39 cellular contexts compared by ENCODE assay signal in the genomic region with DNA sequence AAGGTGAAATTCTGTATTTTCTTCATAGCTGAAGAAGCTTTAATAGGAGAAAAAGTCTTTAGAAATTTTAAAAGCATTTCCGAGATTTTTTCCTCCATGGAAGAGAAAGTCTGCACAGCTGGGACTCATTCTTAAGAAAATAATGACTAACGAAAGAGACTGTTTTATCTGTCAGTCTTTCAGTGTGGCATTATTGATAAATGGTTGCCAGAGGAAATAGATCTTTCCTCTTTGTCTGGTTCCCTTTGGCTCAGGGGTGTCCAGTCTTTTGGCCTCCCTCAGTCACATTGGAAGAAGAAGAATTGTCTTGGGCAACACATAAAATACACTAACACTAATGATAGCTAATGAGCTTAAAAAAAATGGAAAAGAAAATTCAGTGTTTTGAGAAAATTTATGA. TPM values are rescaled to one million over a fixed set of nuclear protein-coding genes. Genes with fewer than 3 reads are reported as not detected.
"Had no signal": no experiment of that assay in that cellular context is flagged by ENCODE, and none has a peak within 500 bp of the region (broad histone marks: within the 10 kb centered on the region; RNA-seq: fewer than 3 reads in every experiment).

No MANE protein-coding gene starts in this region.

- H3K27me3 Mint-ChIP-seq: activated B cell treated with CpG ODN at 0.5 μM for 24 hours; activated CD4-positive, alpha-beta memory T cell treated with anti-CD3 and anti-CD28 coated beads for 36 hours; activated CD4-positive, alpha-beta T cell treated with anti-CD3 and anti-CD28 coated beads, Interleukin-2, amount 10 ng/mL, durations not matched to agents 24 days and 14 days; activated CD8-positive, alpha-beta T cell treated with anti-CD3 and anti-CD28 coated beads for 36 hours; activated naive CD8-positive, alpha-beta T cell treated with anti-CD3 and anti-CD28 coated beads for 36 hours; activated T-helper 17 cell treated with anti-CD3 and anti-CD28 coated beads, Interleukin-2, amount 50 U/mL, for 72 hours had no signal

- H3K9me3 ChIP-seq: adrenal gland, body of pancreas, breast epithelium had no signal

- DNase-seq: activated B cell treated with CpG ODN at 0.5 μM for 24 hours; activated CD4-positive, alpha-beta memory T cell treated with anti-CD3 and anti-CD28 coated beads for 36 hours; activated CD4-positive, alpha-beta T cell treated with anti-CD3 and anti-CD28 coated beads for 4 hours; activated CD4-positive, alpha-beta T cell treated with anti-CD3 and anti-CD28 coated beads, Interleukin-2, amount 10 ng/mL, durations not matched to agents 24 days and 14 days; activated CD4-positive, alpha-beta T cell treated with anti-CD3 and anti-CD28 coated beads, Interleukin-2, amount 50 U/mL, for 1 hour; activated CD4-positive, alpha-beta T cell treated with anti-CD3 and anti-CD28 coated beads, Interleukin-2, amount 50 U/mL, for 4 hours; activated CD4-positive, CD25-positive, alpha-beta regulatory T cell treated with anti-CD3 and anti-CD28 coated beads, Interleukin-2, amount 50 U/mL, for 72 hours; activated CD8-positive, alpha-beta memory T cell treated with anti-CD3 and anti-CD28 coated beads, Interleukin-2, amount 50 U/mL, for 4 hours; activated CD8-positive, alpha-beta T cell treated with anti-CD3 and anti-CD28 coated beads for 36 hours; activated effector memory CD4-positive, alpha-beta T cell treated with anti-CD3 and anti-CD28 coated beads, Interleukin-2, amount 50 U/mL, for 16 hours; activated gamma-delta T cell treated with Interleukin-2 at 50 U/mL for 16 hours; activated naive CD4-positive, alpha-beta T cell; activated naive CD4-positive, alpha-beta T cell treated with anti-CD3 and anti-CD28 coated beads for 36 hours; activated naive CD4-positive, alpha-beta T cell treated with anti-CD3 and anti-CD28 coated beads, Interleukin-2, amount 50 U/mL, for 16 hours; activated naive CD8-positive, alpha-beta T cell treated with anti-CD3 and anti-CD28 coated beads for 36 hours; activated T-cell treated with anti-CD3 and anti-CD28 coated beads for 4 hours; activated T-cell treated with anti-CD3 and anti-CD28 coated beads, Interleukin-2, amount 50 U/mL, for 1 hour; activated T-cell treated with anti-CD3 and anti-CD28 coated beads, Interleukin-2, amount 50 U/mL, for 4 hours; activated T-cell treated with anti-CD3 and anti-CD28 coated beads, Interleukin-2, amount 50 U/mL, for 72 hours; adrenal gland; amniotic stem cell; aorta; body of pancreas; brain microvascular endothelial cell; central memory CD4-positive, alpha-beta T cell; T-helper 1 cell; T-helper 2 cell; T-helper 9 cell had no signal

- H3K27me3 ChIP-seq: adrenal gland, body of pancreas, brain microvascular endothelial cell, breast epithelium had no signal

- H3K4me3 Mint-ChIP-seq: activated B cell treated with CpG ODN at 0.5 μM for 24 hours; activated CD4-positive, alpha-beta memory T cell treated with anti-CD3 and anti-CD28 coated beads for 36 hours; activated CD4-positive, alpha-beta T cell treated with anti-CD3 and anti-CD28 coated beads, Interleukin-2, amount 10 ng/mL, durations not matched to agents 24 days and 14 days; activated CD8-positive, alpha-beta T cell treated with anti-CD3 and anti-CD28 coated beads for 36 hours; activated naive CD4-positive, alpha-beta T cell treated with anti-CD3 and anti-CD28 coated beads for 36 hours; activated naive CD8-positive, alpha-beta T cell treated with anti-CD3 and anti-CD28 coated beads for 36 hours; activated T-cell treated with anti-CD3 and anti-CD28 coated beads, Interleukin-2, amount 50 U/mL, for 4 hours; activated T-cell treated with anti-CD3 and anti-CD28 coated beads, Interleukin-2, amount 50 U/mL, for 72 hours; activated T-helper 1 cell treated with anti-CD3 and anti-CD28 coated beads, Interleukin-12 subunit alpha, Interleukin-12 subunit beta, Interleukin-2, Interleukin-4 antibody, amounts not matched to agents 30 ng/mL and 10 ng/mL and 1 ng/mL, durations not matched to agents 14 hours and 24 hours and 36 hours; activated T-helper 17 cell treated with anti-CD3 and anti-CD28 coated beads, Interleukin-2, amount 50 U/mL, for 72 hours; T-helper 1 cell treated with Interleukin-12 subunit alpha and Interleukin-12 subunit beta and Interleukin-4 antibody, amounts not matched to agents 30 μg/mL and 1 μg/mL, for 36 hours; T-helper 2 cell treated with Interferon-gamma antibody and Interleukin-4, amounts not matched to agents 5 μg/mL and 100 μg/mL, for 36 hours had no signal

- H3K4me1 Mint-ChIP-seq: activated B cell treated with CpG ODN at 0.5 μM for 24 hours had no signal

- H3K27ac Mint-ChIP-seq: activated B cell treated with CpG ODN at 0.5 μM for 24 hours; activated CD4-positive, alpha-beta memory T cell treated with anti-CD3 and anti-CD28 coated beads for 36 hours; activated CD8-positive, alpha-beta T cell treated with anti-CD3 and anti-CD28 coated beads for 36 hours; activated naive CD4-positive, alpha-beta T cell treated with anti-CD3 and anti-CD28 coated beads for 36 hours; activated naive CD8-positive, alpha-beta T cell treated with anti-CD3 and anti-CD28 coated beads for 36 hours; activated T-cell treated with anti-CD3 and anti-CD28 coated beads, Interleukin-2, amount 50 U/mL, for 72 hours; activated T-helper 1 cell treated with anti-CD3 and anti-CD28 coated beads, Interleukin-12 subunit alpha, Interleukin-12 subunit beta, Interleukin-2, Interleukin-4 antibody, amounts not matched to agents 30 ng/mL and 10 ng/mL and 1 ng/mL, durations not matched to agents 14 hours and 24 hours and 36 hours; activated T-helper 17 cell treated with anti-CD3 and anti-CD28 coated beads, Interleukin-2, amount 50 U/mL, for 72 hours; T-helper 1 cell treated with Interleukin-12 subunit alpha and Interleukin-12 subunit beta and Interleukin-4 antibody, amounts not matched to agents 30 μg/mL and 1 μg/mL, for 36 hours; T-helper 2 cell treated with Interferon-gamma antibody and Interleukin-4, amounts not matched to agents 5 μg/mL and 100 μg/mL, for 36 hours had no signal

- H3K4me1 ChIP-seq: adrenal gland, body of pancreas, breast epithelium had no signal

- H3K4me3 ChIP-seq: adrenal gland, body of pancreas, breast epithelium had no signal

- FAIRE-seq: astrocyte, TTC549 had no signal

- H3K36me3 ChIP-seq: breast epithelium had no signal

- H3K27ac ChIP-seq: adrenal gland, body of pancreas, brain microvascular endothelial cell, breast epithelium, VCaP had no signal

- H3K9me3 Mint-ChIP-seq: activated B cell treated with CpG ODN at 0.5 μM for 24 hours; activated CD4-positive, alpha-beta memory T cell treated with anti-CD3 and anti-CD28 coated beads for 36 hours; activated CD4-positive, alpha-beta T cell treated with anti-CD3 and anti-CD28 coated beads, Interleukin-2, amount 10 ng/mL, durations not matched to agents 24 days and 14 days; activated CD8-positive, alpha-beta T cell treated with anti-CD3 and anti-CD28 coated beads for 36 hours; activated naive CD4-positive, alpha-beta T cell treated with anti-CD3 and anti-CD28 coated beads for 36 hours; activated naive CD4-positive, alpha-beta T cell treated with anti-CD3 and anti-CD28 coated beads, Interleukin-2, amount 50 U/mL, for 72 hours; activated naive CD8-positive, alpha-beta T cell treated with anti-CD3 and anti-CD28 coated beads for 36 hours; activated T-cell treated with anti-CD3 and anti-CD28 coated beads, Interleukin-2, amount 50 U/mL, for 4 hours; activated T-cell treated with anti-CD3 and anti-CD28 coated beads, Interleukin-2, amount 50 U/mL, for 72 hours; activated T-helper 1 cell treated with anti-CD3 and anti-CD28 coated beads, Interleukin-12 subunit alpha, Interleukin-12 subunit beta, Interleukin-2, Interleukin-4 antibody, amounts not matched to agents 30 ng/mL and 10 ng/mL and 1 ng/mL, durations not matched to agents 14 hours and 24 hours and 36 hours; activated T-helper 17 cell treated with anti-CD3 and anti-CD28 coated beads, Interleukin-2, amount 50 U/mL, for 72 hours; T-helper 1 cell treated with Interleukin-12 subunit alpha and Interleukin-12 subunit beta and Interleukin-4 antibody, amounts not matched to agents 30 μg/mL and 1 μg/mL, for 36 hours; T-helper 2 cell treated with Interferon-gamma antibody and Interleukin-4, amounts not matched to agents 5 μg/mL and 100 μg/mL, for 36 hours had no signal

- ATAC-seq: activated CD8-positive, alpha-beta T cell treated with anti-CD3 and anti-CD28 coated beads for 36 hours; activated naive CD4-positive, alpha-beta T cell treated with anti-CD3 and anti-CD28 coated beads, Interleukin-2, amount 50 U/mL, for 72 hours; activated T-cell treated with anti-CD3 and anti-CD28 coated beads, Interleukin-2, amount 50 U/mL, for 4 hours; activated T-cell treated with anti-CD3 and anti-CD28 coated beads, Interleukin-2, amount 50 U/mL, for 72 hours; activated T-helper 17 cell treated with anti-CD3 and anti-CD28 coated beads, Interleukin-2, amount 50 U/mL, for 72 hours; body of pancreas had no signal

RNA-seq across cellular contexts. Expression of a gene that starts 53.5 kb away (rescaled TPM):
- total RNA-seq: activated B cell treated with CpG ODN at 0.5 μM for 24 hours; activated CD4-positive, alpha-beta memory T cell treated with anti-CD3 and anti-CD28 coated beads for 36 hours; activated CD4-positive, alpha-beta T cell treated with anti-CD3 and anti-CD28 coated beads, Interleukin-2, amount 10 ng/mL, durations not matched to agents 24 days and 14 days; activated CD8-positive, alpha-beta memory T cell treated with anti-CD3 and anti-CD28 coated beads for 36 hours; activated CD8-positive, alpha-beta T cell treated with anti-CD3 and anti-CD28 coated beads for 36 hours; activated naive CD4-positive, alpha-beta T cell treated with anti-CD3 and anti-CD28 coated beads for 36 hours; activated naive CD4-positive, alpha-beta T cell treated with anti-CD3 and anti-CD28 coated beads, Interleukin-2, amount 50 U/mL, for 72 hours; activated naive CD8-positive, alpha-beta T cell treated with anti-CD3 and anti-CD28 coated beads for 36 hours; activated T-cell treated with anti-CD3 and anti-CD28 coated beads, Interleukin-2, amount 50 U/mL, for 4 hours; activated T-cell treated with anti-CD3 and anti-CD28 coated beads, Interleukin-2, amount 50 U/mL, for 72 hours; activated T-helper 1 cell treated with anti-CD3 and anti-CD28 coated beads, Interleukin-12 subunit alpha, Interleukin-12 subunit beta, Interleukin-2, Interleukin-4 antibody, amounts not matched to agents 30 ng/mL and 10 ng/mL and 1 ng/mL, durations not matched to agents 14 hours and 24 hours and 36 hours; activated T-helper 17 cell treated with anti-CD3 and anti-CD28 coated beads, Interleukin-2, amount 50 U/mL, for 72 hours; adrenal gland; aorta; astrocyte; body of pancreas; breast epithelium; cardiac septum had no signal
- polyA plus RNA-seq: adrenal gland, aorta had no signal
